In genomic region chr9:127166651-127167524, GRCh38 we compare ENCODE assay signal across 9 cellular contexts. TPM values are rescaled to one million over a fixed set of nuclear protein-coding genes. Genes with fewer than 3 reads are reported as not detected.
DNase-seq lines count a peak whose midpoint lies in the region; ATAC-seq and TF ChIP-seq lines count a peak whose summit lies in the region.
"Had no signal": no experiment of that assay in that cellular context is flagged by ENCODE, and none has a peak within 500 bp of the region (broad histone marks: within the 10 kb centered on the region; RNA-seq: fewer than 3 reads in every experiment).

No MANE protein-coding gene starts in this region.

- H3K4me1 ChIP-seq in Peyer's patch, result peaks cover 0 to 6% (median 2%) of the 10 kb centered on the region in 4 donors
- H3K4me1 ChIP-seq: uterus had no signal

- ATAC-seq in HG03095 (IDR thresholded peaks at IDR 0.05; ENCODE audit: unreplicated experiment) (peak; percentile 69), sciatic nerve (peak; percentile 66)

- H3K9me3 ChIP-seq in Peyer's patch, result no peaks in the 10 kb centered on the region
- H3K9me3 ChIP-seq: uterus had no signal

- H3K27me3 ChIP-seq in Peyer's patch, result no peaks in the 10 kb centered on the region
- H3K27me3 ChIP-seq: uterus had no signal

- no peak for TF ChIP-seq CTCF in Peyer's patch (IDR thresholded peaks at IDR 0.05)
- TF ChIP-seq CTCF in foreskin fibroblast (IDR thresholded peaks at IDR 0.05; ENCODE audit: low read depth, low read length), result no peak

- peaks cover 0 to 7% (median 0%) of the 10 kb centered on the region in 3 donors for H3K36me3 ChIP-seq in Peyer's patch
- H3K36me3 ChIP-seq: uterus had no signal

- peak; percentile 35 for DNase-seq in activated CD8-positive, alpha-beta memory T cell treated with anti-CD3 and anti-CD28 coated beads for 24 hours
- no peak for DNase-seq in activated CD8-positive, alpha-beta memory T cell treated with anti-CD3 and anti-CD28 coated beads, Interleukin-2, amount 50 U/mL, for 4 hours
- peak; percentile 40 to 84 (median 77) for DNase-seq in Peyer's patch
- DNase-seq in sciatic nerve (ENCODE audit: low spot score), result peak; percentile 58
- no peak for DNase-seq in foreskin fibroblast
- no peak for DNase-seq in stimulated activated CD4-positive, alpha-beta T cell treated with anti-CD3 and anti-CD28 coated beads, Interleukin-2, amount 100 ng/mL, for 24 hours
- no peak for DNase-seq in HT-29 (ENCODE audit: low spot score)

- H3K4me3 ChIP-seq in Peyer's patch (no peak overlapping the region), foreskin fibroblast (ENCODE audit: low read depth in 1 of 2, low read length in 2 of 2) (no peak overlapping the region)
- H3K4me3 ChIP-seq: uterus had no signal

- TF ChIP-seq POLR2A in Peyer's patch (IDR thresholded peaks at IDR 0.05), result no peak

- peak overlapping the region in 1 of 4 donors; percentile 32 for H3K27ac ChIP-seq in Peyer's patch
- H3K27ac ChIP-seq: uterus had no signal

- intact Hi-C loops in sciatic nerve (cut with DNase I), result no loop called here

RNA-seq across cellular contexts. Expression of gene ANGPTL2, which starts 44.5 kb away (rescaled TPM):
- total RNA-seq in Peyer's patch (10 to 100 TPM in 3 of 4 donors, 1 to 10 TPM in 1; 2.8 to 14.0 (median 11.3) TPM), sciatic nerve (46.4 TPM)
- 0.08 and 0.29 TPM in 2 replicates for total RNA-seq in HT-29 (2014; rRNA removed; shearing (Covaris generic))

Comparison
In these comparisons a context has a peak if more than half of its experiments do, and no peak if none do; other contexts are left out.
1. DNase-seq: peak in activated CD8-positive, alpha-beta memory T cell treated with anti-CD3 and anti-CD28 coated beads for 24 hours (single experiment), Peyer's patch (3 of 3) and sciatic nerve (single experiment); none in activated CD8-positive, alpha-beta memory T cell treated with anti-CD3 and anti-CD28 coated beads, Interleukin-2, amount 50 U/mL, for 4 hours (single experiment), foreskin fibroblast (0 of 2), stimulated activated CD4-positive, alpha-beta T cell treated with anti-CD3 and anti-CD28 coated beads, Interleukin-2, amount 100 ng/mL, for 24 hours (0 of 2) and HT-29 (single experiment).